Comparison of ENCODE assay signal across 21 cellular contexts in genomic region chrX:3181846-3182245, GRCh38.
A peak's percentile ranks its signal among the peaks of the same experiment; 100 is the strongest.
DNase-seq lines count a peak whose midpoint lies in the region; ATAC-seq and TF ChIP-seq lines count a peak whose summit lies in the region.
"Had no signal": no experiment of that assay in that cellular context is flagged by ENCODE, and none has a peak within 500 bp of the region (broad histone marks: within the 10 kb centered on the region; RNA-seq: fewer than 3 reads in every experiment).

No MANE protein-coding gene starts in this region.

- TF ChIP-seq CTCF in choroid plexus epithelial cell (conservative IDR thresholded peaks at IDR 0.05; ENCODE audit: low read depth, low read length) = no peak

- ATAC-seq in GM21423 (IDR thresholded peaks at IDR 0.05; ENCODE audit: unreplicated experiment) = no peak
- ATAC-seq: PC-3 had no signal

- no peak overlapping the region for H3K4me3 ChIP-seq in choroid plexus epithelial cell (ENCODE audit: low read depth, low read length)
- H3K4me3 ChIP-seq: BLaER1 had no signal

- DNase-seq in AG08395 (ENCODE audit: low spot score) (peak; percentile 22), RPMI7951 (ENCODE audit: low read depth) (peak; percentile 65), choroid plexus epithelial cell (ENCODE audit: low read depth) (peak; percentile 54), myocyte (ENCODE audit: low read depth) (peak; percentile 40), pons (ENCODE audit: low spot score) (no peak), GDM1 (lab: John Stamatoyannopoulos, UW) (no peak)
- DNase-seq in activated CD8-positive, alpha-beta memory T cell treated with anti-CD3 and anti-CD28 coated beads, Interleukin-2, amount 50 U/mL, for 4 hours = no peak
- DNase-seq: CD4-positive, alpha-beta T cell; NCI-H1048; NCI-H1417; NCI-H1694; NCI-H2029 treated with DMSO at 0.1 percent for 48 hours; NCI-H446 treated with DMSO at 0.1 percent for 48 hours; NCI-H526; NCI-H82; NK-92 treated with Interleukin-12 subunit alpha and Interleukin-12 subunit beta, amount 100 ng/mL, for 24 hours; PC-3; Right ventricle myocardium superior; RPMI8226 had no signal

Comparison
In these comparisons a context has a peak if more than half of its experiments do, and no peak if none do; other contexts are left out.
1. DNase-seq: peak in AG08395 (single experiment), RPMI7951 (single experiment), choroid plexus epithelial cell (single experiment) and myocyte (single experiment); none in activated CD8-positive, alpha-beta memory T cell treated with anti-CD3 and anti-CD28 coated beads, Interleukin-2, amount 50 U/mL, for 4 hours (single experiment), pons (single experiment) and GDM1 (single experiment).